ENCODE assay signal across 8 cellular contexts in genomic region chr11:720642-721346, GRCh38. TPM values are rescaled to one million over a fixed set of nuclear protein-coding genes. Genes with fewer than 3 reads are reported as not detected.
DNase-seq lines count a peak whose midpoint lies in the region; ATAC-seq lines count a peak whose summit lies in the region.

No MANE protein-coding gene starts in this region.

- H3K27me3 Mint-ChIP-seq in activated naive CD4-positive, alpha-beta T cell treated with anti-CD3 and anti-CD28 coated beads, Interleukin-2, amount 10 ng/mL, durations not matched to agents 7 days and 5 days = peaks cover 81% of the 10 kb centered on the region
- peaks cover 4 to 9% (median 7%) of the 10 kb centered on the region in 5 donors for H3K27me3 Mint-ChIP-seq in naive thymus-derived CD8-positive, alpha-beta T cell

- peaks cover 27% of the 10 kb centered on the region for H3K4me1 Mint-ChIP-seq in activated naive CD4-positive, alpha-beta T cell treated with anti-CD3 and anti-CD28 coated beads, Interleukin-2, amount 10 ng/mL, durations not matched to agents 7 days and 5 days
- peaks cover 6 to 21% (median 16%) of the 10 kb centered on the region in 4 donors for H3K4me1 Mint-ChIP-seq in naive thymus-derived CD8-positive, alpha-beta T cell

- H3K9me3 Mint-ChIP-seq in activated naive CD4-positive, alpha-beta T cell treated with anti-CD3 and anti-CD28 coated beads, Interleukin-2, amount 10 ng/mL, durations not matched to agents 7 days and 5 days = no peaks in the 10 kb centered on the region
- peaks cover 0 to 5% (median 0%) of the 10 kb centered on the region in 9 donors for H3K9me3 Mint-ChIP-seq in naive thymus-derived CD8-positive, alpha-beta T cell

- in situ Hi-C loops in G401 (cut with HindIII; ENCODE audit: low sequenced_read_pairs) = no loop called here

- POLR2A ChIA-PET in naive thymus-derived CD8-positive, alpha-beta T cell (lab: Charles Lee) = interaction anchor here (0.5 to 10.3 kb wide), 11 partner anchors 18 to 166 kb away, joined by 3 to 109 read pairs (median 4); partner anchors contain the start of genes DEAF1, IRF7 and TMEM80

- no peak overlapping the region for H3K27ac Mint-ChIP-seq in activated naive CD4-positive, alpha-beta T cell treated with anti-CD3 and anti-CD28 coated beads, Interleukin-2, amount 10 ng/mL, durations not matched to agents 7 days and 5 days
- peak overlapping the region in 1 of 10 donors; percentile 43 for H3K27ac Mint-ChIP-seq in naive thymus-derived CD8-positive, alpha-beta T cell

- CTCF ChIA-PET in activated naive CD4-positive, alpha-beta T cell treated with anti-CD3 and anti-CD28 coated beads, Interleukin-2, amount 10 ng/mL, durations not matched to agents 7 days and 5 days (lab: Charles Lee) = interaction anchor here (1.4 to 3.1 kb wide), 3 partner anchors 8 to 166 kb away, joined by 3 to 10 read pairs (median 5); partner anchors contain the start of genes DEAF1 and TMEM80

- peak; percentile 38 to 53 for ATAC-seq in naive thymus-derived CD8-positive, alpha-beta T cell
- ATAC-seq in HG03521 (IDR thresholded peaks at IDR 0.05; ENCODE audit: unreplicated experiment) (no peak), GM19351 (IDR thresholded peaks at IDR 0.05; ENCODE audit: unreplicated experiment) (no peak)

- H3K36me3 Mint-ChIP-seq in activated naive CD4-positive, alpha-beta T cell treated with anti-CD3 and anti-CD28 coated beads, Interleukin-2, amount 10 ng/mL, durations not matched to agents 7 days and 5 days = no peaks in the 10 kb centered on the region
- H3K36me3 Mint-ChIP-seq in naive thymus-derived CD8-positive, alpha-beta T cell = peaks cover 0 to 3% (median 2%) of the 10 kb centered on the region in 3 donors

- peak; percentile 27 for DNase-seq in G401 (ENCODE audit: low spot score)
- DNase-seq in NCI-H345 (lab: John Stamatoyannopoulos, UW) = peak; percentile 53
- peak; percentile 80 for DNase-seq in activated naive CD4-positive, alpha-beta T cell treated with anti-CD3 and anti-CD28 coated beads, Interleukin-2, amount 10 ng/mL, durations not matched to agents 7 days and 5 days
- DNase-seq in naive thymus-derived CD8-positive, alpha-beta T cell = peak in 5 of 10 donors; percentile 25 to 62 (median 41)
- no peak for DNase-seq in NCI-H2171 (lab: John Stamatoyannopoulos, UW)
- DNase-seq in SIG-M5 (lab: John Stamatoyannopoulos, UW) = no peak

- peak overlapping the region; percentile 38 for H3K4me3 Mint-ChIP-seq in activated naive CD4-positive, alpha-beta T cell treated with anti-CD3 and anti-CD28 coated beads, Interleukin-2, amount 10 ng/mL, durations not matched to agents 7 days and 5 days
- peak overlapping the region in 5 of 10 donors; percentile 33 to 79 (median 57) for H3K4me3 Mint-ChIP-seq in naive thymus-derived CD8-positive, alpha-beta T cell

RNA-seq across cellular contexts. Expression of gene EPS8L2, which starts 14.8 kb away (rescaled TPM):
- 18.2 and 27.9 TPM in 2 replicates for total RNA-seq in G401 (2014; rRNA removed; shearing (Covaris generic))
- total RNA-seq in naive thymus-derived CD8-positive, alpha-beta T cell = 1 to 10 TPM; 8.2 to 9.7 TPM
- 10 to 100 TPM in 2 of 3 donors, 1 to 10 TPM in 1; 9.6 to 20.4 (median 14.8) TPM for polyA plus RNA-seq in naive thymus-derived CD8-positive, alpha-beta T cell

RNA-seq across cellular contexts. Expression of gene TMEM80, which starts 25.2 kb away (rescaled TPM):
- 14.8 and 19.8 TPM in 2 replicates for total RNA-seq in G401 (2014; rRNA removed; shearing (Covaris generic))
- total RNA-seq in naive thymus-derived CD8-positive, alpha-beta T cell = 10 to 100 TPM; 46.0 to 49.2 TPM
- 10 to 100 TPM; 22.2 to 44.6 (median 32.4) TPM for polyA plus RNA-seq in naive thymus-derived CD8-positive, alpha-beta T cell

RNA-seq across cellular contexts. Expression of gene DEAF1, which starts 25.8 kb away (rescaled TPM):
- 70.5 and 73.2 TPM in 2 replicates for total RNA-seq in G401 (2014; rRNA removed; shearing (Covaris generic))
- 10 to 100 TPM; 46.5 to 51.0 TPM for total RNA-seq in naive thymus-derived CD8-positive, alpha-beta T cell
- 10 to 100 TPM; 27.0 to 58.2 (median 27.9) TPM for polyA plus RNA-seq in naive thymus-derived CD8-positive, alpha-beta T cell

RNA-seq across cellular contexts. Expression of gene TALDO1, which starts 26.5 kb away (rescaled TPM):
- 201 and 229 TPM in 2 replicates for total RNA-seq in G401 (2014; rRNA removed; shearing (Covaris generic))
- 100 to 1,000 TPM; 120 to 124 TPM for total RNA-seq in naive thymus-derived CD8-positive, alpha-beta T cell
- polyA plus RNA-seq in naive thymus-derived CD8-positive, alpha-beta T cell = 100 to 1,000 TPM; 160 to 173 (median 166) TPM

RNA-seq across cellular contexts. Expression of gene GATD1, which starts 56.5 kb away (rescaled TPM):
- total RNA-seq in G401 (2014; rRNA removed; shearing (Covaris generic)) = 56.6 and 63.4 TPM in 2 replicates
- total RNA-seq in naive thymus-derived CD8-positive, alpha-beta T cell = 10 to 100 TPM; 57.0 to 65.6 TPM
- polyA plus RNA-seq in naive thymus-derived CD8-positive, alpha-beta T cell = 10 to 100 TPM in 2 of 3 donors, 1 to 10 TPM in 1; 7.2 to 20.7 (median 12.8) TPM

Comparison
In these comparisons a context has a peak if more than half of its experiments do, and no peak if none do; other contexts are left out.
1. DNase-seq: peak in G401 (single experiment), NCI-H345 (single experiment) and activated naive CD4-positive, alpha-beta T cell treated with anti-CD3 and anti-CD28 coated beads, Interleukin-2, amount 10 ng/mL, durations not matched to agents 7 days and 5 days (single experiment); none in NCI-H2171 (single experiment) and SIG-M5 (single experiment).
2. ATAC-seq: peak in naive thymus-derived CD8-positive, alpha-beta T cell (2 of 2); none in HG03521 (single experiment) and GM19351 (single experiment).